In the genomic region with DNA sequence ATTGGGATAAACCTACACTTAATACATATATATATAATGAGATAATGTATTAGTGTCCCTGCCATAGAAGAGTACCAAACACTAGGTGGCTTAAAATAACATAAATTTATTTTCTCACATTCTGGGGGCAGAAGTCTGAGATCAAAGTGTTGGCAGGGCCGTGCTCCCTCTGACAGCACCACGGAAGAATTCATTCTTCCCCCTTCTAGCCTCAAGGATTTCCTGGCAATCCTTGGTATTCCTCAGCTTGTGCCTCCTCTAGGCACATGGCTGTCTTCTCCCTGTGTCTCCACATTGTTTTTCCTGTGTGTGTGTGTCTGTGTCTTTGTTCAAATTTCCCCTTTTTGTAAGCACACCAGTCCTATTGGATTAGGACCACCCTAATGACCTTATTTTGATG, we compare ENCODE assay signal across 26 cellular contexts.
"Had no signal": no experiment of that assay in that cellular context is flagged by ENCODE, and none has a peak within 500 bp of the region (broad histone marks: within the 10 kb centered on the region; RNA-seq: fewer than 3 reads in every experiment).

No MANE protein-coding gene starts in this region.

- H3K9me3 ChIP-seq: gastroesophageal sphincter, heart left ventricle, prostate gland, right atrium auricular region, sigmoid colon, suprapubic skin had no signal

- H3K27ac Mint-ChIP-seq: memory B cell; naive thymus-derived CD8-positive, alpha-beta T cell; nephron progenitor cell; stimulated activated naive CD8-positive, alpha-beta T cell treated with anti-CD3 and anti-CD28 coated beads, Interleukin-15, amount 100 ng/mL, for 72 hours had no signal

- ATAC-seq: esophagus mucosa; gastroesophageal sphincter; heart left ventricle; left lobe of liver; naive thymus-derived CD8-positive, alpha-beta T cell; stimulated activated naive CD8-positive, alpha-beta T cell treated with anti-CD3 and anti-CD28 coated beads, Interleukin-15, amount 100 ng/mL, for 72 hours had no signal

- H3K4me1 ChIP-seq: gastroesophageal sphincter, heart left ventricle, prostate gland, right atrium auricular region, sigmoid colon, suprapubic skin had no signal

- H3K27ac ChIP-seq: dorsolateral prefrontal cortex, epithelial cell of prostate, gastroesophageal sphincter, heart left ventricle, hepatocyte, prostate gland, right atrium auricular region, sigmoid colon, skin epidermis, suprapubic skin had no signal

- H3K36me3 Mint-ChIP-seq: memory B cell; naive thymus-derived CD8-positive, alpha-beta T cell had no signal

- DNase-seq: dorsolateral prefrontal cortex; effector CD4-positive, alpha-beta T cell; foreskin fibroblast; heart left ventricle; kidney; midbrain; naive thymus-derived CD8-positive, alpha-beta T cell; nephron progenitor cell; nucleus accumbens; sigmoid colon; stimulated activated CD4-positive, alpha-beta T cell treated with anti-CD3 and anti-CD28 coated beads, Interleukin-15, amount 100 ng/mL, for 24 hours; stimulated activated CD4-positive, alpha-beta T cell treated with anti-CD3 and anti-CD28 coated beads, Interleukin-2, amount 100 ng/mL, for 48 hours; stimulated activated CD8-positive, alpha-beta memory T cell treated with anti-CD3 and anti-CD28 coated beads, Interleukin-4, amount 100 ng/mL, for 48 hours; stimulated activated naive CD4-positive, alpha-beta T cell; stimulated activated naive CD8-positive, alpha-beta T cell treated with anti-CD3 and anti-CD28 coated beads, Interleukin-15, amount 100 ng/mL, for 72 hours had no signal

- H3K4me2 ChIP-seq: hepatocyte had no signal

- H3K4me1 Mint-ChIP-seq: memory B cell; naive thymus-derived CD8-positive, alpha-beta T cell; stimulated activated naive CD8-positive, alpha-beta T cell treated with anti-CD3 and anti-CD28 coated beads, Interleukin-15, amount 100 ng/mL, for 72 hours had no signal

- H3K27me3 ChIP-seq: gastroesophageal sphincter, hepatocyte, right atrium auricular region, sigmoid colon had no signal

- H2AFZ ChIP-seq: hepatocyte had no signal

- H3K79me2 ChIP-seq: hepatocyte had no signal

- H3K36me3 ChIP-seq: gastroesophageal sphincter, heart left ventricle, prostate gland, right atrium auricular region, sigmoid colon, suprapubic skin had no signal

- H3K4me3 Mint-ChIP-seq: memory B cell; naive thymus-derived CD8-positive, alpha-beta T cell; nephron progenitor cell; stimulated activated naive CD8-positive, alpha-beta T cell treated with anti-CD3 and anti-CD28 coated beads, Interleukin-15, amount 100 ng/mL, for 72 hours had no signal

- H3K4me3 ChIP-seq: dorsolateral prefrontal cortex, gastroesophageal sphincter, heart left ventricle, hepatocyte, lung, prostate gland, right atrium auricular region, sigmoid colon, skin epidermis, suprapubic skin had no signal

- H3K9me3 Mint-ChIP-seq: memory B cell; stimulated activated naive CD8-positive, alpha-beta T cell treated with anti-CD3 and anti-CD28 coated beads, Interleukin-15, amount 100 ng/mL, for 72 hours had no signal
